Comparison of ENCODE assay signal across 9 cellular contexts in the genomic region with DNA sequence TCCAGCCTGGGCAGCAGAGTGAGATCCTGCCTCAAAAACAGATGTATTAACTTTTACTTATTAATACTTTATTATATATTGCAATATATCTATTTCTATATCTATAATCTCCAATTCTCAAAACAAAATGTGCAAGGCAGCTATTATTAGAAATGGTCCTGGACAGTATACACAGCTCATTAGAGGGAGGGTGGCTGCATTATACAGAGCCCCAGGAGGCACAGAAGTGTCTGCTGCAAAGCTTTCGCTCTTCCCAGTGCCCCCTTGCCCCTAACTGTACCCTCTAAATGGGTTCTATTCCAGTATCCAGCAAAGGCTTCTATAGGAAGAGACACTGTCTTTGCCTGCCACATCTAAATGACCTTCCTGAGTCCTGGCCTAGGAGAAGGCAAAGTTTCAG. TPM values are rescaled to one million over a fixed set of nuclear protein-coding genes. Genes with fewer than 3 reads are reported as not detected.
"Had no signal": no experiment of that assay in that cellular context is flagged by ENCODE, and none has a peak within 500 bp of the region (broad histone marks: within the 10 kb centered on the region; RNA-seq: fewer than 3 reads in every experiment).

No MANE protein-coding gene starts in this region.

- H3K4me2 ChIP-seq: GM23338 had no signal

- H3K4me3 ChIP-seq: GM23248, GM23338, HAP-1 had no signal

- H3K9me3 ChIP-seq: HAP-1 had no signal

- ATAC-seq: GM23338, HCT116 had no signal

- H3K27ac ChIP-seq: GM23248 had no signal

- H3K9ac ChIP-seq: GM23248 had no signal

- H2AFZ ChIP-seq: GM23248, GM23338 had no signal

- DNase-seq: GM23248, GOT3, H7, H9, HFFc6 had no signal

- H3K36me3 ChIP-seq: HAP-1 had no signal

- H3K4me1 ChIP-seq: HAP-1 had no signal

RNA-seq across cellular contexts. Expression of gene ARL14, which starts 24.5 kb away (rescaled TPM):
- total RNA-seq: GM23248, GM23338, H1, H9 had no signal
- polyA plus RNA-seq: GM23248, GM23338, H1 had no signal
